In genomic region chr10:14837003-14837755, GRCh38 we compare ENCODE assay signal across 8 cellular contexts. TPM values are rescaled to one million over a fixed set of nuclear protein-coding genes. Genes with fewer than 3 reads are reported as not detected.
A peak's percentile ranks its signal among the peaks of the same experiment; 100 is the strongest.
DNase-seq lines count a peak whose midpoint lies in the region; ATAC-seq and TF ChIP-seq lines count a peak whose summit lies in the region.

No MANE protein-coding gene starts in this region.

- H3K4me3 ChIP-seq in cardiac muscle cell (peak overlapping the region; percentile 50), adipocyte (ENCODE audit: low read length) (peak overlapping the region; percentile 97), left lung (peak overlapping the region; percentile 97 to 100), thoracic aorta (peak overlapping the region; percentile 96)

- H3K4me1 ChIP-seq in cardiac muscle cell (ENCODE audit: low read depth) (peaks cover 10% of the 10 kb centered on the region), adipocyte (ENCODE audit: control insufficient read depth, insufficient read depth, low read length) (peaks cover 13% of the 10 kb centered on the region), left lung (peaks cover 0 to 17% of the 10 kb centered on the region in 2 donors), thoracic aorta (ENCODE audit: control insufficient read depth in 1 of 2, low read depth in 2 of 2) (peaks cover 10 to 17% of the 10 kb centered on the region in 2 donors)

- H3K36me3 ChIP-seq in cardiac muscle cell (peaks cover 14% of the 10 kb centered on the region), adipocyte (ENCODE audit: control insufficient read depth, insufficient read depth, low read length, severe bottlenecking) (peaks cover 23% of the 10 kb centered on the region), left lung (peaks cover 0 to 16% of the 10 kb centered on the region in 2 donors), thoracic aorta (peaks cover 3% of the 10 kb centered on the region)

- in situ Hi-C loops in GM13977 (cut with MboI; ENCODE audit: low pct_unique_long_range_greater_than_20kb, low sequenced_read_pairs, unreplicated experiment): no loop called here

- no peaks in the 10 kb centered on the region for H3K27me3 ChIP-seq in cardiac muscle cell
- H3K27me3 ChIP-seq in adipocyte (replicated peaks; ENCODE audit: control insufficient read depth, insufficient read depth, low read length): no peaks in the 10 kb centered on the region
- no peaks in the 10 kb centered on the region for H3K27me3 ChIP-seq in left lung
- H3K27me3 ChIP-seq in thoracic aorta (replicated peaks; ENCODE audit: insufficient read depth): no peaks in the 10 kb centered on the region

- peak in 1 of 2 donors; percentile 3 for DNase-seq in cardiac muscle cell (ENCODE audit: low read depth in 1 of 2, low spot score in 1 of 2)
- DNase-seq in left ventricle myocardium superior: no peak
- no peak for DNase-seq in adipocyte (ENCODE audit: low read depth)
- no peak for DNase-seq in left lung
- no peak for DNase-seq in thoracic aorta (ENCODE audit: low spot score)
- DNase-seq in GM13977 (ENCODE audit: low spot score): no peak
- no peak for DNase-seq in stimulated activated naive CD4-positive, alpha-beta T cell treated with Interleukin-2 at 50 U/mL for 16 hours (lab: John Stamatoyannopoulos, UW)
- no peak for DNase-seq in iPS-NIHi7 (ENCODE audit: extremely low spot score)

- TF ChIP-seq CTCF in cardiac muscle cell (IDR thresholded peaks at IDR 0.05; ENCODE audit: low read depth, low read length) (no peak), left lung (IDR thresholded peaks at IDR 0.05) (no peak), thoracic aorta (IDR thresholded peaks at IDR 0.05) (no peak), GM13977 (IDR thresholded peaks at IDR 0.05; ENCODE audit: extremely low read depth, insufficient read depth, missing control alignments) (no peak)

- intact Hi-C loops in left ventricle myocardium superior (cut with micrococcal nuclease): no loop called here
- intact Hi-C loops in left lung (cut with DNase I): no loop called here

- H3K27ac ChIP-seq in cardiac muscle cell (peak overlapping the region; percentile 98), left lung (peak overlapping the region; percentile 93 to 96), thoracic aorta (peak overlapping the region; percentile 87 to 98)

- H3K9ac ChIP-seq in adipocyte (ENCODE audit: low read length): peak overlapping the region; percentile 98

- H3K9me3 ChIP-seq in cardiac muscle cell (ENCODE audit: low read depth): no peaks in the 10 kb centered on the region
- no peaks in the 10 kb centered on the region for H3K9me3 ChIP-seq in adipocyte (ENCODE audit: control insufficient read depth, low read length)
- H3K9me3 ChIP-seq in left lung: no peaks in the 10 kb centered on the region
- no peaks in the 10 kb centered on the region for H3K9me3 ChIP-seq in thoracic aorta

- ATAC-seq in left ventricle myocardium superior (no peak), left lung (peak; percentile 3), thoracic aorta (ENCODE audit: insufficient number of reproducible peaks, low FRiP score, low read depth) (peak; percentile 1)

RNA-seq across cellular contexts. Expression of gene CDNF, which starts 0.7 kb away (rescaled TPM):
- total RNA-seq in cardiac muscle cell (0.74 and 4.1 TPM in 2 replicates), left ventricle myocardium superior (2.0 TPM), left lung (under 1 TPM; 0.38 to 0.71 TPM), thoracic aorta (1 to 10 TPM; 2.5 to 3.4 TPM)
- polyA plus RNA-seq in cardiac muscle cell: 1.4 and 2.9 TPM in 2 replicates

RNA-seq across cellular contexts. Expression of gene HSPA14, which starts 0.9 kb away (rescaled TPM):
- total RNA-seq in cardiac muscle cell (14.0 and 14.2 TPM in 2 replicates), left ventricle myocardium superior (8.8 TPM), left lung (10 to 100 TPM in 1 of 2 donors, 1 to 10 TPM in 1; 6.6 to 13.6 TPM), thoracic aorta (10 to 100 TPM in 1 of 2 donors, 1 to 10 TPM in 1; 7.7 to 16.0 TPM)
- polyA plus RNA-seq in cardiac muscle cell: 19.3 and 22.3 TPM in 2 replicates

RNA-seq across cellular contexts. Expression of gene MSANTD7, which starts 0.9 kb away (rescaled TPM):
- total RNA-seq in cardiac muscle cell (16.0 and 16.7 TPM in 2 replicates), left ventricle myocardium superior (4.8 TPM), left lung (10 to 100 TPM in 1 of 2 donors, 1 to 10 TPM in 1; 8.5 to 11.5 TPM), thoracic aorta (10 to 100 TPM in 1 of 2 donors, 1 to 10 TPM in 1; 6.4 to 10.6 TPM)
- 8.0 and 10.1 TPM in 2 replicates for polyA plus RNA-seq in cardiac muscle cell

RNA-seq across cellular contexts. Expression of gene SUV39H2, which starts 41.5 kb away (rescaled TPM):
- total RNA-seq in cardiac muscle cell (6.9 and 10.6 TPM in 2 replicates), left ventricle myocardium superior (5.2 TPM), left lung (10 to 100 TPM; 10.1 to 10.9 TPM), thoracic aorta (10 to 100 TPM in 1 of 2 donors, under 1 TPM in 1; 0.95 to 12.2 TPM)
- 12.4 and 20.4 TPM in 2 replicates for polyA plus RNA-seq in cardiac muscle cell
